Comparison of ENCODE assay signal across 8 cellular contexts in the genomic region with DNA sequence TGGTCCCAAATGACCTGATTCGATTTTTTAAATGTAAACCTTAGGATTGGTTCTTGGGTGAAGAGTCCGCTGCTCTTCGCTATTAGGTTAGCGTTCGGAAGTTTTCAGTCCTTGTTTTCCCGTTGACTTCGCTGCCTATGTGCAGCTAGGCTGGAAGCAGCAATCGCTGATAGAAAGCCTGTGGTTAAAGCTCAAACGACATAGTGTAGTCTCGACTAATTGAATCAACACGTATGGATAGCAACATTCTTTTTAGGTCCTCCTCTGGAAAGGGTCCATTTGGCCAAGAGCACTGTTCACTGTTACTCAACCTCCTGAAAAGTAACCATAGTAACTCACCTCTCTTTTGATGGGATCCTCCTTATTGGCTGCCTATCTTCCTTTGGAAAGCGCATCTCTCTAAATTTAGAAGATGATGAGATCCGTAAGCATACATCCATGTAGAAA.
DNase-seq lines count a peak whose midpoint lies in the region; ATAC-seq and TF ChIP-seq lines count a peak whose summit lies in the region.

No MANE protein-coding gene starts in this region.

- peaks cover 58% of the 10 kb centered on the region for H3K27me3 Mint-ChIP-seq in central memory CD8-positive, alpha-beta T cell
- H3K27me3 Mint-ChIP-seq in natural killer cell treated with Interleukin-12 subunit alpha and Interleukin-12 subunit beta and Interleukin-15 and Interleukin-18, amount 100 ng/mL, for 72 hours, result peaks cover 24 to 48% of the 10 kb centered on the region in 2 donors

- H3K9me3 Mint-ChIP-seq in central memory CD8-positive, alpha-beta T cell, result no peaks in the 10 kb centered on the region
- H3K9me3 Mint-ChIP-seq in natural killer cell treated with Interleukin-12 subunit alpha and Interleukin-12 subunit beta and Interleukin-15 and Interleukin-18, amount 100 ng/mL, for 72 hours, result no peaks in the 10 kb centered on the region

- TF ChIP-seq CTCF in BJ (IDR thresholded peaks at IDR 0.05; ENCODE audit: insufficient read depth, low read depth, low read length) (no peak), HEK293 (tag by site-specific recombination; IDR thresholded peaks at IDR 0.05) (no peak)

- H3K9me3 ChIP-seq in HEK293 (ENCODE audit: control insufficient read depth, insufficient read depth, low read depth, low read length), result no peaks in the 10 kb centered on the region

- DNase-seq in BJ (ENCODE audit: low read depth) (no peak), MV-4-11 (lab: John Stamatoyannopoulos, UW) (no peak), NCI-H526 treated with DMSO at 0.1 percent for 48 hours (lab: John Stamatoyannopoulos, UW) (no peak), AML-193 (lab: John Stamatoyannopoulos, UW) (no peak)
- no peak for DNase-seq in central memory CD8-positive, alpha-beta T cell (ENCODE audit: low spot score in 2 of 2)
- DNase-seq in natural killer cell treated with Interleukin-12 subunit alpha and Interleukin-12 subunit beta and Interleukin-15 and Interleukin-18, amount 100 ng/mL, for 72 hours (ENCODE audit: low spot score), result no peak

- no peaks in the 10 kb centered on the region for H3K4me1 ChIP-seq in HEK293 (ENCODE audit: control insufficient read depth, insufficient read depth, low read length)

- H3K36me3 Mint-ChIP-seq in central memory CD8-positive, alpha-beta T cell (ENCODE audit: insufficient read depth), result no peaks in the 10 kb centered on the region
- no peaks in the 10 kb centered on the region for H3K36me3 Mint-ChIP-seq in natural killer cell treated with Interleukin-12 subunit alpha and Interleukin-12 subunit beta and Interleukin-15 and Interleukin-18, amount 100 ng/mL, for 72 hours

- CTCF ChIA-PET in BJ (lab: Yijun Ruan, JAX) (interaction anchor here (0.8 to 5.3 kb wide), 10 partner anchors 8 to 224 kb away, joined by 3 to 33 read pairs (median 4); no protein-coding TSS in a partner anchor), HEK293 (lab: Yijun Ruan, JAX) (interaction anchor here (0.6 to 1.6 kb wide), 5 partner anchors 9 to 660 kb away, joined by 3 to 14 read pairs (median 3); no protein-coding TSS in a partner anchor)

- ATAC-seq in central memory CD8-positive, alpha-beta T cell (replicated peaks; ENCODE audit: extremely low read depth, poor library complexity, severe bottlenecking), result no peak
- ATAC-seq in natural killer cell treated with Interleukin-12 subunit alpha and Interleukin-12 subunit beta and Interleukin-15 and Interleukin-18, amount 100 ng/mL, for 72 hours, result no peak
- no peak for ATAC-seq in GM18858 (IDR thresholded peaks at IDR 0.05; ENCODE audit: unreplicated experiment)

- no peak overlapping the region for H3K27ac ChIP-seq in HEK293 (ENCODE audit: extremely low read depth, low read depth, low read length)

- H3K36me3 ChIP-seq in BJ (ENCODE audit: control insufficient read depth, insufficient read depth, low read length), result no peaks in the 10 kb centered on the region
- no peaks in the 10 kb centered on the region for H3K36me3 ChIP-seq in HEK293 (ENCODE audit: control insufficient read depth in 2 of 2, insufficient read depth in 1 of 2, low read length in 2 of 2)

- peak overlapping the region; percentile 70 for H3K4me3 Mint-ChIP-seq in central memory CD8-positive, alpha-beta T cell
- peak overlapping the region; percentile 68 for H3K4me3 Mint-ChIP-seq in natural killer cell treated with Interleukin-12 subunit alpha and Interleukin-12 subunit beta and Interleukin-15 and Interleukin-18, amount 100 ng/mL, for 72 hours

- POLR2A ChIA-PET in BJ (lab: Charles Lee) (no interaction called here), HEK293 (lab: Yijun Ruan, JAX) (no interaction called here)

- H3K27ac Mint-ChIP-seq in central memory CD8-positive, alpha-beta T cell (ENCODE audit: low read depth), result no peak overlapping the region
- H3K27ac Mint-ChIP-seq in natural killer cell treated with Interleukin-12 subunit alpha and Interleukin-12 subunit beta and Interleukin-15 and Interleukin-18, amount 100 ng/mL, for 72 hours, result no peak overlapping the region

- peaks cover 8% of the 10 kb centered on the region for H3K27me3 ChIP-seq in BJ (ENCODE audit: control insufficient read depth, insufficient read depth, low read length)

- peak overlapping the region; percentile 37 for H3K4me3 ChIP-seq in BJ (ENCODE audit: low read depth, low read length)
- peak overlapping the region; percentile 44 for H3K4me3 ChIP-seq in HEK293 (ENCODE audit: low read depth, low read length)

- H3K4me1 Mint-ChIP-seq in central memory CD8-positive, alpha-beta T cell, result peaks cover 7% of the 10 kb centered on the region
- H3K4me1 Mint-ChIP-seq in natural killer cell treated with Interleukin-12 subunit alpha and Interleukin-12 subunit beta and Interleukin-15 and Interleukin-18, amount 100 ng/mL, for 72 hours (ENCODE audit: low read depth in 2 of 2), result peaks cover 6 to 7% of the 10 kb centered on the region in 2 donors

TF ChIP-seq in HEK293, 187 proteins besides CTCF, POLR2A, EP300 and RAD21:
- TF ChIP-seq SP3 (tag by site-specific recombination; IDR thresholded peaks at IDR 0.05), result no peak
- TF ChIP-seq ZNF416 (tag by site-specific recombination; IDR thresholded peaks at IDR 0.05), result no peak
- no peak for TF ChIP-seq AEBP2 (tag by site-specific recombination; IDR thresholded peaks at IDR 0.05; ENCODE audit: borderline replicate concordance)
- TF ChIP-seq ZNF169 (tag by site-specific recombination; IDR thresholded peaks at IDR 0.05), result no peak
- no peak for TF ChIP-seq ZNF211 (tag by site-specific recombination; IDR thresholded peaks at IDR 0.05; ENCODE audit: low read depth)
- peak; percentile 82 for TF ChIP-seq ZBTB17 (tag by site-specific recombination; IDR thresholded peaks at IDR 0.05)
TF ChIP-seq in HEK293: peak in this region for 1.
